In genomic region chr7:101124376-101125056, GRCh38 we compare ENCODE assay signal across 1 cellular context.
TF ChIP-seq lines count a peak whose summit lies in the region.

No MANE protein-coding gene starts in this region.

TF ChIP-seq in HepG2, 621 proteins besides CTCF, POLR2A, EP300 and RAD21 (continues in another document):
- TF ChIP-seq CEBPG (CRISPR knock-in tag; IDR thresholded peaks at IDR 0.05) = 0 out of 2 replicates have a peak, but pooled peaks have one; percentile 21
- peak; percentile 74 for TF ChIP-seq POLR2AphosphoS5 (IDR thresholded peaks at IDR 0.05; ENCODE audit: low read depth, low read length)
- no peak; the same call in 1 of the 2 replicates for TF ChIP-seq MYC (CRISPR knock-in tag; IDR thresholded peaks at IDR 0.05; ENCODE audit: borderline replicate concordance)
- TF ChIP-seq ISL2 (CRISPR knock-in tag; IDR thresholded peaks at IDR 0.05) = peak; percentile 68; the same call in 1 of the 2 replicates
- TF ChIP-seq CCDC6 (CRISPR knock-in tag; IDR thresholded peaks at IDR 0.05) = no peak
- peak; percentile 95 for TF ChIP-seq TFAP4 (IDR thresholded peaks at IDR 0.05; ENCODE audit: borderline replicate concordance, low read depth)
- TF ChIP-seq IKZF5 (CRISPR knock-in tag; IDR thresholded peaks at IDR 0.05) = peak; percentile 77; the same call in 1 of the 2 replicates
- no peak for TF ChIP-seq MAFF (IDR thresholded peaks at IDR 0.05; ENCODE audit: low read depth, low read length)
- TF ChIP-seq FOSL2 (CRISPR knock-in tag; IDR thresholded peaks at IDR 0.05) = peak; percentile 52
- TF ChIP-seq ZNF530 (CRISPR knock-in tag; IDR thresholded peaks at IDR 0.05; ENCODE audit: low read depth) = no peak
- no peak for TF ChIP-seq ZNF672 (CRISPR knock-in tag; IDR thresholded peaks at IDR 0.05)
- no peak for TF ChIP-seq FOXC1 (CRISPR knock-in tag; IDR thresholded peaks at IDR 0.05; ENCODE audit: borderline replicate concordance)
- TF ChIP-seq ZFP37 (CRISPR knock-in tag; IDR thresholded peaks at IDR 0.05; ENCODE audit: borderline replicate concordance) = 0 out of 2 replicates have a peak, but pooled peaks have one; percentile 12
- TF ChIP-seq TFDP1 (CRISPR knock-in tag; IDR thresholded peaks at IDR 0.05; ENCODE audit: borderline replicate concordance) = no peak
- TF ChIP-seq AGO2 (optimal IDR thresholded peaks at IDR 0.05; ENCODE audit: low read depth, low read length) = no peak
- TF ChIP-seq RFX1 (IDR thresholded peaks at IDR 0.05) = peak; percentile 80
- no peak for TF ChIP-seq ZNF382 (CRISPR knock-in tag; IDR thresholded peaks at IDR 0.05; ENCODE audit: borderline replicate concordance)
- no peak for TF ChIP-seq CEBPZ (IDR thresholded peaks at IDR 0.05; ENCODE audit: low read length)
- TF ChIP-seq NR2F6 (IDR thresholded peaks at IDR 0.05) = peak; percentile 80
- TF ChIP-seq NR2F6 (CRISPR knock-in tag; IDR thresholded peaks at IDR 0.05) = peak; percentile 69
- no peak for TF ChIP-seq ZNF460 (CRISPR knock-in tag; IDR thresholded peaks at IDR 0.05; ENCODE audit: borderline replicate concordance)
- peak; percentile 81 for TF ChIP-seq SKIL (CRISPR knock-in tag; IDR thresholded peaks at IDR 0.05; ENCODE audit: borderline replicate concordance)
- TF ChIP-seq ZNF652 (CRISPR knock-in tag; IDR thresholded peaks at IDR 0.05; ENCODE audit: borderline replicate concordance, low read depth) = no peak
- no peak for TF ChIP-seq ZFP36L1 (CRISPR knock-in tag; IDR thresholded peaks at IDR 0.05)
- TF ChIP-seq BORCS8-MEF2B (CRISPR knock-in tag; IDR thresholded peaks at IDR 0.05) = 0 out of 2 replicates have a peak, but pooled peaks have one; percentile 19
- TF ChIP-seq DBP (CRISPR knock-in tag; IDR thresholded peaks at IDR 0.05; ENCODE audit: not compliant biosample characterization) = no peak
- no peak for TF ChIP-seq ZNF704 (CRISPR knock-in tag; IDR thresholded peaks at IDR 0.05; ENCODE audit: borderline replicate concordance)
- no peak for TF ChIP-seq ZNF337 (CRISPR knock-in tag; IDR thresholded peaks at IDR 0.05; ENCODE audit: borderline replicate concordance, low read depth)
- no peak for TF ChIP-seq CREB1 (IDR thresholded peaks at IDR 0.05)
- peak; percentile 38; the same call in 1 of the 2 replicates for TF ChIP-seq CREB1 (CRISPR knock-in tag; IDR thresholded peaks at IDR 0.05)
- no peak for TF ChIP-seq ZNF597 (CRISPR knock-in tag; IDR thresholded peaks at IDR 0.05)
- no peak for TF ChIP-seq IRF1 (CRISPR knock-in tag; IDR thresholded peaks at IDR 0.05; ENCODE audit: low read depth)
- peak; percentile 58; the same call in 1 of the 2 replicates for TF ChIP-seq PATZ1 (CRISPR knock-in tag; IDR thresholded peaks at IDR 0.05)
- TF ChIP-seq ZNF556 (CRISPR knock-in tag; IDR thresholded peaks at IDR 0.05; ENCODE audit: borderline replicate concordance) = 0 out of 2 replicates have a peak, but pooled peaks have one; percentile 31
- peak; percentile 55 for TF ChIP-seq TEAD3 (CRISPR knock-in tag; optimal IDR thresholded peaks at IDR 0.05; ENCODE audit: borderline replicate concordance)
- no peak for TF ChIP-seq HMG20B (CRISPR knock-in tag; conservative IDR thresholded peaks at IDR 0.05)
- TF ChIP-seq TOE1 (CRISPR knock-in tag; IDR thresholded peaks at IDR 0.05) = no peak
- peak; percentile 55 for TF ChIP-seq DPF2 (CRISPR knock-in tag; IDR thresholded peaks at IDR 0.05; ENCODE audit: borderline replicate concordance, low read depth)
- no peak for TF ChIP-seq PCBP1 (IDR thresholded peaks at IDR 0.05; ENCODE audit: borderline replicate concordance, low read depth, low read length)
- TF ChIP-seq ZFY (CRISPR knock-in tag; IDR thresholded peaks at IDR 0.05) = no peak
- no peak for TF ChIP-seq REL (CRISPR knock-in tag; conservative IDR thresholded peaks at IDR 0.05)
- no peak for TF ChIP-seq ZNF446 (CRISPR knock-in tag; IDR thresholded peaks at IDR 0.05)
- TF ChIP-seq ELF1 (CRISPR knock-in tag; IDR thresholded peaks at IDR 0.05) = peak; percentile 40; the same call in 1 of the 2 replicates
- peak in 1 of 2 experiments; percentile 13; a peak in 1 of 4 replicates for TF ChIP-seq REST (IDR thresholded peaks at IDR 0.05; ENCODE audit: borderline replicate concordance in 1 of 2, low read depth in 1 of 2, low read length in 2 of 2)
- TF ChIP-seq TBP (CRISPR knock-in tag; IDR thresholded peaks at IDR 0.05) = no peak
- TF ChIP-seq SALL2 (CRISPR knock-in tag; IDR thresholded peaks at IDR 0.05) = no peak
